ENCODE assay signal across 9 cellular contexts in genomic region chr1:2381741-2382620, GRCh38. TPM values are rescaled to one million over a fixed set of nuclear protein-coding genes. Genes with fewer than 3 reads are reported as not detected.
DNase-seq lines count a peak whose midpoint lies in the region; ATAC-seq, FAIRE-seq and TF ChIP-seq lines count a peak whose summit lies in the region.
"Had no signal": no experiment of that assay in that cellular context is flagged by ENCODE, and none has a peak within 500 bp of the region (broad histone marks: within the 10 kb centered on the region; RNA-seq: fewer than 3 reads in every experiment).

No MANE protein-coding gene starts in this region.

- TF ChIP-seq POLR2A in H54 (IDR thresholded peaks at IDR 0.05; ENCODE audit: low read depth, low read length) (no peak), Peyer's patch (IDR thresholded peaks at IDR 0.05) (no peak)

- no peaks in the 10 kb centered on the region for H3K9me3 ChIP-seq in CD4-positive, alpha-beta memory T cell (ENCODE audit: control insufficient read depth in 1 of 2, low read length in 2 of 2)
- H3K9me3 ChIP-seq in Peyer's patch, result no peaks in the 10 kb centered on the region
- no peaks in the 10 kb centered on the region for H3K9me3 ChIP-seq in neutrophil

- peaks cover 9% of the 10 kb centered on the region for H3K4me1 ChIP-seq in CD4-positive, alpha-beta memory T cell (ENCODE audit: insufficient read depth, low read length)
- H3K4me1 ChIP-seq in Peyer's patch, result peaks cover 0 to 13% (median 5%) of the 10 kb centered on the region in 4 donors
- no peaks in the 10 kb centered on the region for H3K4me1 ChIP-seq in neutrophil (ENCODE audit: control insufficient read depth in 1 of 2, insufficient read depth in 1 of 2, low read depth in 1 of 2, low read length in 1 of 2)

- intact Hi-C loops in CD4-positive, alpha-beta memory T cell (cut with micrococcal nuclease), result loop anchor here (1.0 kb wide), 2 partner anchors 183 to 187 kb away; no protein-coding TSS in a partner anchor

- H3K9me3 Mint-ChIP-seq in CD4-positive, alpha-beta memory T cell, result no peaks in the 10 kb centered on the region

- H3K4me3 Mint-ChIP-seq in CD4-positive, alpha-beta memory T cell, result no peak overlapping the region

- H3K36me3 Mint-ChIP-seq in CD4-positive, alpha-beta memory T cell, result no peaks in the 10 kb centered on the region

- no peaks in the 10 kb centered on the region for H3K27me3 ChIP-seq in CD4-positive, alpha-beta memory T cell (ENCODE audit: insufficient read depth, low read length)
- H3K27me3 ChIP-seq in Peyer's patch, result no peaks in the 10 kb centered on the region
- H3K27me3 ChIP-seq in neutrophil, result no peaks in the 10 kb centered on the region

- no peak for ATAC-seq in GM19324 (IDR thresholded peaks at IDR 0.05; ENCODE audit: low FRiP score, unreplicated experiment)

- POLR2A ChIA-PET in CD4-positive, alpha-beta memory T cell (lab: Charles Lee; ENCODE audit: partially characterized antibody), result interaction anchor here (0.6 to 4.2 kb wide), 6 partner anchors 10 to 187 kb away, joined by 3 to 68 read pairs (median 4); partner anchors contain the start of genes FAAP20, MORN1 and RER1

- TF ChIP-seq CTCF in Peyer's patch (IDR thresholded peaks at IDR 0.05) (peak; percentile 84 to 97 (median 90)), fibroblast of pulmonary artery (IDR thresholded peaks at IDR 0.05; ENCODE audit: low read length, missing control alignments) (peak; percentile 73), neutrophil (IDR thresholded peaks at IDR 0.05) (peak; percentile 62)

- H3K4me3 ChIP-seq in CD4-positive, alpha-beta memory T cell (ENCODE audit: low read length in 2 of 2), result no peak overlapping the region
- H3K4me3 ChIP-seq in Peyer's patch, result no peak overlapping the region
- no peak overlapping the region for H3K4me3 ChIP-seq in fibroblast of pulmonary artery (replicated peaks; ENCODE audit: low read depth, low read length)
- no peak overlapping the region for H3K4me3 ChIP-seq in neutrophil (ENCODE audit: low read depth in 1 of 2, low read length in 1 of 2)
- H3K4me3 ChIP-seq: SK-N-MC had no signal

- H3K27ac Mint-ChIP-seq in CD4-positive, alpha-beta memory T cell, result peak overlapping the region in 1 of 7 donors; percentile 35

- DNase-seq in CD4-positive, alpha-beta memory T cell, result peak; percentile 65 to 76 (median 70)
- DNase-seq in H54 (ENCODE audit: insufficient read length, low spot score), result peak; percentile 87
- DNase-seq in Peyer's patch, result peak; percentile 72 to 87 (median 86)
- DNase-seq in activated T-helper 1 cell treated with Interleukin-2 at 50 U/mL for 16 hours (ENCODE audit: low read depth), result peak; percentile 59
- peak; percentile 84 for DNase-seq in fibroblast of pulmonary artery (ENCODE audit: low read depth)
- DNase-seq in substantia nigra (lab: John Stamatoyannopoulos, UW), result peak in 47 of 49 donors; percentile 22 to 86 (median 65)

- no peak for FAIRE-seq in H54 (lab: Jason Lieb, UNC)

- H3K4me1 Mint-ChIP-seq in CD4-positive, alpha-beta memory T cell, result peaks cover 0 to 3% (median 0%) of the 10 kb centered on the region in 4 donors

- CTCF ChIA-PET in CD4-positive, alpha-beta memory T cell (lab: Charles Lee; ENCODE audit: partially characterized antibody), result interaction anchor here (0.9 to 10.5 kb wide), 13 partner anchors 9 to 289 kb away, joined by 3 to 236 read pairs (median 5); partner anchors contain the start of genes FAAP20, MORN1 and RER1

- H3K36me3 ChIP-seq in CD4-positive, alpha-beta memory T cell (ENCODE audit: insufficient read depth, low read length), result no peaks in the 10 kb centered on the region
- no peaks in the 10 kb centered on the region for H3K36me3 ChIP-seq in Peyer's patch
- no peaks in the 10 kb centered on the region for H3K36me3 ChIP-seq in neutrophil

- no peaks in the 10 kb centered on the region for H3K27me3 Mint-ChIP-seq in CD4-positive, alpha-beta memory T cell

- H3K27ac ChIP-seq in CD4-positive, alpha-beta memory T cell (ENCODE audit: low read depth, low read length), result no peak overlapping the region
- peak overlapping the region in 1 of 4 donors; percentile 5 for H3K27ac ChIP-seq in Peyer's patch
- no peak overlapping the region for H3K27ac ChIP-seq in neutrophil
- no peak overlapping the region for H3K27ac ChIP-seq in substantia nigra (ENCODE audit: low read depth, low read length, poor library complexity, severe bottlenecking)
- H3K27ac ChIP-seq: SK-N-MC had no signal

RNA-seq across cellular contexts. Expression of gene MORN1, which starts 9.4 kb away (rescaled TPM):
- 10 to 100 TPM; 12.5 to 15.3 TPM for total RNA-seq in CD4-positive, alpha-beta memory T cell
- 1 to 10 TPM; 1.9 to 2.2 TPM for polyA plus RNA-seq in CD4-positive, alpha-beta memory T cell
- total RNA-seq in Peyer's patch, result 10 to 100 TPM in 3 of 4 donors, 1 to 10 TPM in 1; 4.9 to 21.5 (median 15.9) TPM

RNA-seq across cellular contexts. Expression of gene RER1, which starts 9.7 kb away (rescaled TPM):
- 100 to 1,000 TPM; 149 to 151 TPM for total RNA-seq in CD4-positive, alpha-beta memory T cell
- 100 to 1,000 TPM; 131 to 221 TPM for polyA plus RNA-seq in CD4-positive, alpha-beta memory T cell
- 100 to 1,000 TPM in 3 of 4 donors, 10 to 100 TPM in 1; 42.9 to 141 (median 120) TPM for total RNA-seq in Peyer's patch

RNA-seq across cellular contexts. Expression of gene PEX10, which starts 30.4 kb away (rescaled TPM):
- total RNA-seq in CD4-positive, alpha-beta memory T cell, result 10 to 100 TPM; 11.7 to 13.0 TPM
- 1 to 10 TPM; 7.2 to 8.6 TPM for polyA plus RNA-seq in CD4-positive, alpha-beta memory T cell
- 10 to 100 TPM; 16.9 to 29.6 (median 19.9) TPM for total RNA-seq in Peyer's patch
